19 cellular contexts compared by ENCODE assay signal in the genomic region with DNA sequence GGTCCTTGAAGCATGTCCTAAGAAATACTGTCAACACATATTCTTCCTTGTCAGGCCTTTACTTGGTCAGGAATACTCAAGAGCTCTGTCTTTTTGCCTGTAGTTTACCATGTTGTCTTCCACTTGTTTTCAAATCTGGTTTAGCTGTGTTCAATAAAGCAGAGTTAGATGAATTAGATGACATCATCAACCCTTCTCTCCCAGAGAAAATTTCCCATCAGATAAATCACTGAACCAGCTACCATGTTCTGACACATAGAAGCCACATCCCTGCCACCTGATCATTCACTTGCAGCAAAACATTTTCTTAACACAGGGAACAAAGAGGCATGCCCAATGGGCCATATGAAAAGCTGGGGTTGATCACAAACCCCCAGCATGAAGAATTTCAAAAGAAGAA. TPM values are rescaled to one million over a fixed set of nuclear protein-coding genes. Genes with fewer than 3 reads are reported as not detected.
A peak's percentile ranks its signal among the peaks of the same experiment; 100 is the strongest.
DNase-seq lines count a peak whose midpoint lies in the region; ATAC-seq and TF ChIP-seq lines count a peak whose summit lies in the region.
"Had no signal": no experiment of that assay in that cellular context is flagged by ENCODE, and none has a peak within 500 bp of the region (broad histone marks: within the 10 kb centered on the region; RNA-seq: fewer than 3 reads in every experiment).

No MANE protein-coding gene starts in this region.

- H3K27me3 ChIP-seq in neural progenitor cell = no peaks in the 10 kb centered on the region

- H3K4me1 Mint-ChIP-seq in neural progenitor cell = no peaks in the 10 kb centered on the region
- H3K4me1 Mint-ChIP-seq in activated CD4-positive, alpha-beta T cell treated with anti-CD3 and anti-CD28 coated beads for 36 hours = no peaks in the 10 kb centered on the region
- H3K4me1 Mint-ChIP-seq: CD4-positive, alpha-beta memory T cell had no signal

- H3K4me3 ChIP-seq in HEK293 (ENCODE audit: low read depth, low read length) (no peak overlapping the region), epithelial cell of proximal tubule (ENCODE audit: low read depth, low read length) (no peak overlapping the region), neural progenitor cell (no peak overlapping the region)
- H3K4me3 ChIP-seq: GM23248 had no signal

- peak; percentile 11 for DNase-seq in NCI-H69 (lab: John Stamatoyannopoulos, UW)
- peak; percentile 20 for DNase-seq in epithelial cell of proximal tubule (ENCODE audit: low read depth)
- no peak for DNase-seq in neural progenitor cell (ENCODE audit: low spot score)
- no peak for DNase-seq in left lobe of liver (ENCODE audit: low spot score)
- DNase-seq in activated CD4-positive, alpha-beta T cell treated with anti-CD3 and anti-CD28 coated beads for 1 hour = no peak
- DNase-seq in activated CD4-positive, alpha-beta T cell treated with anti-CD3 and anti-CD28 coated beads for 36 hours = no peak
- DNase-seq: C1 segment of cervical spinal cord; Calu3; CD4-positive, alpha-beta memory T cell; COR-L47; DMS53; DMS79 treated with DMSO at 0.1 percent for 48 hours; GF-D8; GM23248; H7; HCEC 1CT had no signal

- ATAC-seq in left lobe of liver = no peak
- ATAC-seq in activated CD4-positive, alpha-beta T cell treated with anti-CD3 and anti-CD28 coated beads for 36 hours = no peak

- intact Hi-C loops in activated CD4-positive, alpha-beta T cell treated with anti-CD3 and anti-CD28 coated beads for 36 hours (cut with DNase I, micrococcal nuclease) = no loop called here

- H2AFZ ChIP-seq in neural progenitor cell (replicated peaks) = peak overlapping the region; percentile 19
- H2AFZ ChIP-seq: GM23248 had no signal

- no peaks in the 10 kb centered on the region for H3K9me3 ChIP-seq in HEK293 (ENCODE audit: control insufficient read depth, insufficient read depth, low read depth, low read length)
- H3K9me3 ChIP-seq in neural progenitor cell (ENCODE audit: low read depth) = no peaks in the 10 kb centered on the region

- no peak overlapping the region for H3K4me3 Mint-ChIP-seq in neural progenitor cell
- H3K4me3 Mint-ChIP-seq in activated CD4-positive, alpha-beta T cell treated with anti-CD3 and anti-CD28 coated beads for 36 hours = no peak overlapping the region
- H3K4me3 Mint-ChIP-seq: CD4-positive, alpha-beta memory T cell had no signal

- POLR2A ChIA-PET in HEK293 (lab: Yijun Ruan, JAX) = no interaction called here
- POLR2A ChIA-PET in activated CD4-positive, alpha-beta T cell treated with anti-CD3 and anti-CD28 coated beads for 36 hours (lab: Charles Lee) = interaction anchor here (0.6 kb wide), 1 partner anchor 343 kb away, joined by 9 read pairs; no protein-coding TSS in a partner anchor

- H3K36me3 ChIP-seq in HEK293 (ENCODE audit: control insufficient read depth in 2 of 2, insufficient read depth in 1 of 2, low read length in 2 of 2) (no peaks in the 10 kb centered on the region), neural progenitor cell (no peaks in the 10 kb centered on the region)

- peaks cover 2% of the 10 kb centered on the region for H3K27me3 Mint-ChIP-seq in neural progenitor cell (ENCODE audit: insufficient read depth, low read depth)
- H3K27me3 Mint-ChIP-seq in activated CD4-positive, alpha-beta T cell treated with anti-CD3 and anti-CD28 coated beads for 36 hours = peaks cover 26% of the 10 kb centered on the region

- no peaks in the 10 kb centered on the region for H3K4me1 ChIP-seq in HEK293 (ENCODE audit: control insufficient read depth, insufficient read depth, low read length)
- H3K4me1 ChIP-seq in neural progenitor cell = no peaks in the 10 kb centered on the region

- H3K27ac ChIP-seq in HEK293 (ENCODE audit: extremely low read depth, low read depth, low read length) = no peak overlapping the region
- no peak overlapping the region for H3K27ac ChIP-seq in neural progenitor cell
- H3K27ac ChIP-seq: GM23248 had no signal

- no peak for TF ChIP-seq CTCF in HEK293 (tag by site-specific recombination; IDR thresholded peaks at IDR 0.05)
- no peak for TF ChIP-seq CTCF in epithelial cell of proximal tubule (conservative IDR thresholded peaks at IDR 0.05; ENCODE audit: low read depth, low read length)
- TF ChIP-seq CTCF in neural progenitor cell (IDR thresholded peaks at IDR 0.05) = no peak

- no peaks in the 10 kb centered on the region for H4K20me1 ChIP-seq in neural progenitor cell (ENCODE audit: low read depth)

- no peak overlapping the region for H3K4me2 ChIP-seq in neural progenitor cell

- H3K9me3 Mint-ChIP-seq in neural progenitor cell = peaks cover 6% of the 10 kb centered on the region
- peaks cover 13% of the 10 kb centered on the region for H3K9me3 Mint-ChIP-seq in activated CD4-positive, alpha-beta T cell treated with anti-CD3 and anti-CD28 coated beads for 36 hours (ENCODE audit: low read depth)

- H3K9ac ChIP-seq in neural progenitor cell = no peak overlapping the region
- H3K9ac ChIP-seq: GM23248 had no signal

- no peaks in the 10 kb centered on the region for H3F3A ChIP-seq in neural progenitor cell (ENCODE audit: low read depth)

- H3K27ac Mint-ChIP-seq in neural progenitor cell = no peak overlapping the region
- no peak overlapping the region for H3K27ac Mint-ChIP-seq in activated CD4-positive, alpha-beta T cell treated with anti-CD3 and anti-CD28 coated beads for 36 hours
- H3K27ac Mint-ChIP-seq: CD4-positive, alpha-beta memory T cell had no signal

- CTCF ChIA-PET in HEK293 (lab: Yijun Ruan, JAX) = interaction anchor here (0.6 kb wide), 1 partner anchor 671 kb away, joined by 4 read pairs; no protein-coding TSS in a partner anchor
- CTCF ChIA-PET in activated CD4-positive, alpha-beta T cell treated with anti-CD3 and anti-CD28 coated beads for 36 hours (lab: Charles Lee) = interaction anchor here (0.7 kb wide), 1 partner anchor 185 kb away, joined by 3 read pairs; no protein-coding TSS in a partner anchor

- H3K36me3 Mint-ChIP-seq in neural progenitor cell = no peaks in the 10 kb centered on the region
- no peaks in the 10 kb centered on the region for H3K36me3 Mint-ChIP-seq in activated CD4-positive, alpha-beta T cell treated with anti-CD3 and anti-CD28 coated beads for 36 hours (ENCODE audit: low read depth)
- H3K36me3 Mint-ChIP-seq: CD4-positive, alpha-beta memory T cell had no signal

- H3K79me2 ChIP-seq in neural progenitor cell (ENCODE audit: low read depth) = no peaks in the 10 kb centered on the region

TF ChIP-seq in HEK293, 187 proteins besides CTCF, POLR2A, EP300 and RAD21 (continues in another document):
- TF ChIP-seq, protein P1, sequence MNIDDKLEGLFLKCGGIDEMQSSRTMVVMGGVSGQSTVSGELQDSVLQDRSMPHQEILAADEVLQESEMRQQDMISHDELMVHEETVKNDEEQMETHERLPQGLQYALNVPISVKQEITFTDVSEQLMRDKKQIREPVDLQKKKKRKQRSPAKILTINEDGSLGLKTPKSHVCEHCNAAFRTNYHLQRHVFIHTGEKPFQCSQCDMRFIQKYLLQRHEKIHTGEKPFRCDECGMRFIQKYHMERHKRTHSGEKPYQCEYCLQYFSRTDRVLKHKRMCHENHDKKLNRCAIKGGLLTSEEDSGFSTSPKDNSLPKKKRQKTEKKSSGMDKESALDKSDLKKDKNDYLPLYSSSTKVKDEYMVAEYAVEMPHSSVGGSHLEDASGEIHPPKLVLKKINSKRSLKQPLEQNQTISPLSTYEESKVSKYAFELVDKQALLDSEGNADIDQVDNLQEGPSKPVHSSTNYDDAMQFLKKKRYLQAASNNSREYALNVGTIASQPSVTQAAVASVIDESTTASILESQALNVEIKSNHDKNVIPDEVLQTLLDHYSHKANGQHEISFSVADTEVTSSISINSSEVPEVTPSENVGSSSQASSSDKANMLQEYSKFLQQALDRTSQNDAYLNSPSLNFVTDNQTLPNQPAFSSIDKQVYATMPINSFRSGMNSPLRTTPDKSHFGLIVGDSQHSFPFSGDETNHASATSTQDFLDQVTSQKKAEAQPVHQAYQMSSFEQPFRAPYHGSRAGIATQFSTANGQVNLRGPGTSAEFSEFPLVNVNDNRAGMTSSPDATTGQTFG (tag by site-specific recombination; IDR thresholded peaks at IDR 0.05; ENCODE audit: borderline replicate concordance) = no peak
- TF ChIP-seq, protein P2, sequence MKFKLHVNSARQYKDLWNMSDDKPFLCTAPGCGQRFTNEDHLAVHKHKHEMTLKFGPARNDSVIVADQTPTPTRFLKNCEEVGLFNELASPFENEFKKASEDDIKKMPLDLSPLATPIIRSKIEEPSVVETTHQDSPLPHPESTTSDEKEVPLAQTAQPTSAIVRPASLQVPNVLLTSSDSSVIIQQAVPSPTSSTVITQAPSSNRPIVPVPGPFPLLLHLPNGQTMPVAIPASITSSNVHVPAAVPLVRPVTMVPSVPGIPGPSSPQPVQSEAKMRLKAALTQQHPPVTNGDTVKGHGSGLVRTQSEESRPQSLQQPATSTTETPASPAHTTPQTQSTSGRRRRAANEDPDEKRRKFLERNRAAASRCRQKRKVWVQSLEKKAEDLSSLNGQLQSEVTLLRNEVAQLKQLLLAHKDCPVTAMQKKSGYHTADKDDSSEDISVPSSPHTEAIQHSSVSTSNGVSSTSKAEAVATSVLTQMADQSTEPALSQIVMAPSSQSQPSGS (tag by site-specific recombination; IDR thresholded peaks at IDR 0.05; ENCODE audit: low read depth) = peak; percentile 75
- TF ChIP-seq ZNF2 (tag by site-specific recombination; IDR thresholded peaks at IDR 0.05) (no peak), ZSCAN16 (tag by site-specific recombination; IDR thresholded peaks at IDR 0.05) (no peak)

RNA-seq across cellular contexts. Expression of a gene that starts 42.1 kb away (rescaled TPM):
- total RNA-seq in epithelial cell of proximal tubule = 196 and 307 TPM in 2 replicates
- total RNA-seq in neural progenitor cell (ENCODE audit: low replicate concordance) = 47.5 and 119 TPM in 2 replicates
- total RNA-seq in left lobe of liver = 3.1 TPM
- total RNA-seq in activated CD4-positive, alpha-beta T cell treated with anti-CD3 and anti-CD28 coated beads for 36 hours = 10 to 100 TPM in 1 of 2 experiments, 1 to 10 TPM in 1; 2.6 to 11.1 TPM

RNA-seq across cellular contexts. Expression of a gene that starts 46.6 kb away (rescaled TPM):
- 2.6 and 3.8 TPM in 2 replicates for total RNA-seq in epithelial cell of proximal tubule
- 0.31 and 0.34 TPM in 2 replicates for total RNA-seq in neural progenitor cell (ENCODE audit: low replicate concordance)
- 1.6 TPM for total RNA-seq in left lobe of liver
- total RNA-seq in activated CD4-positive, alpha-beta T cell treated with anti-CD3 and anti-CD28 coated beads for 36 hours = under 1 TPM; 0.40 to 0.62 TPM
- total RNA-seq: Daoy had no signal

RNA-seq across cellular contexts. Expression of a gene that starts 50.5 kb away (rescaled TPM):
- 10.9 and 17.6 TPM in 2 replicates for total RNA-seq in epithelial cell of proximal tubule
- 19.2 and 23.6 TPM in 2 replicates for total RNA-seq in neural progenitor cell (ENCODE audit: low replicate concordance)
- 5.7 TPM for total RNA-seq in left lobe of liver
- total RNA-seq in activated CD4-positive, alpha-beta T cell treated with anti-CD3 and anti-CD28 coated beads for 36 hours = 10 to 100 TPM; 13.6 to 14.2 TPM

RNA-seq across cellular contexts. Expression of a gene that starts 59.2 kb away (rescaled TPM):
- total RNA-seq in epithelial cell of proximal tubule (15.7 and 25.2 TPM in 2 replicates), neural progenitor cell (ENCODE audit: low replicate concordance) (5.2 and 7.8 TPM in 2 replicates), left lobe of liver (2.5 TPM)
- total RNA-seq in activated CD4-positive, alpha-beta T cell treated with anti-CD3 and anti-CD28 coated beads for 36 hours = not detected
- total RNA-seq: A673; CD4-positive, alpha-beta memory T cell had no signal

Comparison
In these comparisons a context has a peak if more than half of its experiments do, and no peak if none do; other contexts are left out.
1. DNase-seq: peak in NCI-H69 (single experiment) and epithelial cell of proximal tubule (single experiment); none in neural progenitor cell (single experiment), left lobe of liver (single experiment), activated CD4-positive, alpha-beta T cell treated with anti-CD3 and anti-CD28 coated beads for 1 hour (single experiment) and activated CD4-positive, alpha-beta T cell treated with anti-CD3 and anti-CD28 coated beads for 36 hours (single experiment).